Comparison of ENCODE assay signal across 1 cellular context in the genomic region with DNA sequence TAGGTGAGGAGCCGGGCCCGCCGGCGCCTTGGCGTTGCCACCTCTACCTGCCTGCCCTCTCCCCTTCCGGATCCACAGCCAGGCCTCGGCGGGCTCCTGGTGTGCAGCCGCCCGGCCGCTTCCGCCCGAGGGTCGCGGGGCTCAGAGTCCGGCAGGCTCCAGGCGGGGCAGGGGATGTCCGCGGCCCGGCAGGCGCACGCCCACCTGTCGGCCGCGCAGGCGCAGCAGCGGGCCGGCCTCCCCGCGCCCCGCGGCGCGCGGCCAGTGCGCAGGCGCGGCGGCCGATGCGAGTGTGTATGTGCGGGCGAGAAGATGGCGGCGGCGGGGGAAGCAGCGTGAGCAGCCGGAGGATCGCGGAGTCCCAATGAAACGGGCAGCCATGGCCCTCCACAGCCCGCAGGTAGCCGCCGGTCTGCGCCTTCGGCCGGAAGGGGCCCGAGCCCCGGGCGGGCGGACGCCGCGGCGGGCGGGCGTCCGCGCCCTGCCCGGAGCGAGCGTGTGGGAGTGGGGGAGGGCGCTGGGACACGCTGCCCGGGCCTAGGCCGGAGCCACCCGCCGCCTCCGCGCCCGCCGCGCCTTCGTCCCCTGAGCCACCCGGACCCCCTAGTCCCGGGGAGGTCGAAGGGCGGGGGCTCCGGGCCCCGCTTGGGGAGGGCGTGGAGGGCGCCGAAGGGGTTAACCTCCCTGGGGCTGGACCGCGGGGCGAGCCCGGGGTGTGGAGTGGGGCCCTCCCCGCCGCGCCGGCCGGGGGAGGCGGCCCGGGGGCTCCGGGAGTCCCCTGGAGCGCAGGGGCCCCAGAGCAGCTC.
A peak's percentile ranks its signal among the peaks of the same experiment; 100 is the strongest.
TF ChIP-seq lines count a peak whose summit lies in the region.

A gene with protein sequence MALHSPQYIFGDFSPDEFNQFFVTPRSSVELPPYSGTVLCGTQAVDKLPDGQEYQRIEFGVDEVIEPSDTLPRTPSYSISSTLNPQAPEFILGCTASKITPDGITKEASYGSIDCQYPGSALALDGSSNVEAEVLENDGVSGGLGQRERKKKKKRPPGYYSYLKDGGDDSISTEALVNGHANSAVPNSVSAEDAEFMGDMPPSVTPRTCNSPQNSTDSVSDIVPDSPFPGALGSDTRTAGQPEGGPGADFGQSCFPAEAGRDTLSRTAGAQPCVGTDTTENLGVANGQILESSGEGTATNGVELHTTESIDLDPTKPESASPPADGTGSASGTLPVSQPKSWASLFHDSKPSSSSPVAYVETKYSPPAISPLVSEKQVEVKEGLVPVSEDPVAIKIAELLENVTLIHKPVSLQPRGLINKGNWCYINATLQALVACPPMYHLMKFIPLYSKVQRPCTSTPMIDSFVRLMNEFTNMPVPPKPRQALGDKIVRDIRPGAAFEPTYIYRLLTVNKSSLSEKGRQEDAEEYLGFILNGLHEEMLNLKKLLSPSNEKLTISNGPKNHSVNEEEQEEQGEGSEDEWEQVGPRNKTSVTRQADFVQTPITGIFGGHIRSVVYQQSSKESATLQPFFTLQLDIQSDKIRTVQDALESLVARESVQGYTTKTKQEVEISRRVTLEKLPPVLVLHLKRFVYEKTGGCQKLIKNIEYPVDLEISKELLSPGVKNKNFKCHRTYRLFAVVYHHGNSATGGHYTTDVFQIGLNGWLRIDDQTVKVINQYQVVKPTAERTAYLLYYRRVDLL (plus strand): TSS at position 289 of the 806 bp plus-strand sequence. CDS start 91 bp downstream, at position 380.

TF ChIP-seq in IMR-90, 13 proteins besides CTCF, POLR2A, EP300 and RAD21:
- TF ChIP-seq MXI1 (IDR thresholded peaks at IDR 0.05; ENCODE audit: borderline replicate concordance, low read depth, low read length) (peak; percentile 64; the same call in 1 of the 2 replicates), RCOR1 (IDR thresholded peaks at IDR 0.05; ENCODE audit: insufficient replicate concordance, low read length) (no peak)
